21 cellular contexts compared by ENCODE assay signal in the genomic region with DNA sequence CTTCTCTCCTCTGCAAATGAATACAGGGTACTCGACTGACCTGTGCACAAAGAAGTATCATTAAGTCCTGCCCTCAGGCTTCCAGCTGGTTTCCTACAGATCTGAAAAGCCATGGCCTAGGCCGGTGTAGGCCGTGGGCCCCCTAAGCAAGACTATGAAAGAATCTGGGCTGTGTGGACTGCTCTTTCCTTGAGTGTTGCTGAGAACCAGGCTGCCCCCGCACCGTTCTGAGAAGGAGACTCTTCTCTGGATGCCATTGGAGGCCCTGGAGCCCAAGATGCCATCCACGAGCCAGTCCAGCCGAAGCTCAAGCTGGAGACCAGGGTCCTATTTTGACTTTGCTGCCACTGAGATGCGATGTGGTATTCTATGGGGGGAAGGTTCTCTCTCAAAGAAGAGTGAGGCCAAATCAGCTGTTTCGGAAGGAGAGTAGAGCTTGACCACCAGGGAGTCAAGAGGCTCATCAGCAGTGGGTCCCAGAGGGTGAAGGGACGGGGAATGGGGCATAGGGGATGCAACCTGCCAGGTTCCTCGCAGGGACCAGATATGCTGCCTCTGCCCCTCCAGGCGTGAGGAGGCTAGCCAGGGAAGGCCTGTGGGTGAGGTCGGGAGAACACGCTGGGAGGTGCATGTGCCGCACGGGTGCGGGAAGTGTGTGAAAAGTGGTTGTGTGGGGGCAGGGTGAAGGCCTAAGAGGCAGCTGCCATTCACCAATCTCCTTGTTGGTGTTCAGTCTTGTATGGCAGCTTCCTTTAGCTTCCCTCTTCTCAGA.
DNase-seq lines count a peak whose midpoint lies in the region; ATAC-seq and TF ChIP-seq lines count a peak whose summit lies in the region.
"Had no signal": no experiment of that assay in that cellular context is flagged by ENCODE, and none has a peak within 500 bp of the region (broad histone marks: within the 10 kb centered on the region; RNA-seq: fewer than 3 reads in every experiment).

No MANE protein-coding gene starts in this region.

- H3K27ac Mint-ChIP-seq in endodermal cell: no peak overlapping the region
- H3K27ac Mint-ChIP-seq: CD14-positive monocyte, IgD-negative memory B cell had no signal

- peaks cover 4% of the 10 kb centered on the region for H3K4me1 Mint-ChIP-seq in endodermal cell
- H3K4me1 Mint-ChIP-seq: CD14-positive monocyte had no signal

- H3K4me3 ChIP-seq in Peyer's patch (no peak overlapping the region), endodermal cell (ENCODE audit: low read length) (no peak overlapping the region), smooth muscle cell (no peak overlapping the region)

- H3K4me1 ChIP-seq in Peyer's patch: no peaks in the 10 kb centered on the region
- H3K4me1 ChIP-seq in endodermal cell (ENCODE audit: control insufficient read depth, insufficient read depth, low read length): no peaks in the 10 kb centered on the region
- no peaks in the 10 kb centered on the region for H3K4me1 ChIP-seq in smooth muscle cell (ENCODE audit: low read depth)

- no peaks in the 10 kb centered on the region for H3K79me2 ChIP-seq in smooth muscle cell (ENCODE audit: low read depth)

- no peaks in the 10 kb centered on the region for H3K27me3 ChIP-seq in Peyer's patch
- no peaks in the 10 kb centered on the region for H3K27me3 ChIP-seq in endodermal cell (ENCODE audit: control insufficient read depth, insufficient read depth, low read length, poor library complexity, severe bottlenecking)
- peaks cover 15% of the 10 kb centered on the region for H3K27me3 ChIP-seq in smooth muscle cell (ENCODE audit: low read depth)

- H3K36me3 ChIP-seq in Peyer's patch: no peaks in the 10 kb centered on the region
- no peaks in the 10 kb centered on the region for H3K36me3 ChIP-seq in endodermal cell (ENCODE audit: control insufficient read depth, insufficient read depth, low read length)
- H3K36me3 ChIP-seq in smooth muscle cell (ENCODE audit: low read depth): no peaks in the 10 kb centered on the region

- H3K9me3 Mint-ChIP-seq in endodermal cell: no peaks in the 10 kb centered on the region
- H3K9me3 Mint-ChIP-seq: CD14-positive monocyte, H9, IgD-negative memory B cell had no signal

- TF ChIP-seq CTCF in Peyer's patch (IDR thresholded peaks at IDR 0.05) (no peak), endodermal cell (conservative IDR thresholded peaks at IDR 0.05) (no peak), smooth muscle cell (IDR thresholded peaks at IDR 0.05; ENCODE audit: borderline replicate concordance, insufficient read depth, poor library complexity, severe bottlenecking) (no peak)

- H3K27me3 Mint-ChIP-seq in endodermal cell (ENCODE audit: insufficient read depth): peaks cover 26% of the 10 kb centered on the region
- H3K27me3 Mint-ChIP-seq: IgD-negative memory B cell had no signal

- no peaks in the 10 kb centered on the region for H4K20me1 ChIP-seq in smooth muscle cell (ENCODE audit: low read depth)

- no peaks in the 10 kb centered on the region for H3K36me3 Mint-ChIP-seq in endodermal cell (ENCODE audit: low read depth)
- H3K36me3 Mint-ChIP-seq: CD14-positive monocyte, IgD-negative memory B cell had no signal

- 93 to 94% methylated on average over 16 to 17 of the region's 17 CpGs for WGBS in endodermal cell (ENCODE audit: insufficient coverage in 1 of 2, insufficient read length in 1 of 2), 2 experiments
- WGBS in smooth muscle cell (ENCODE audit: low lambda C conversion rate): 83% methylated on average over 17 of the region's 17 CpGs

- TF ChIP-seq POLR2A in Peyer's patch (IDR thresholded peaks at IDR 0.05): no peak

- no peaks in the 10 kb centered on the region for H3F3A ChIP-seq in smooth muscle cell (ENCODE audit: low read depth)

- H3K27ac ChIP-seq in Peyer's patch: no peak overlapping the region
- no peak overlapping the region for H3K27ac ChIP-seq in endodermal cell (ENCODE audit: low read depth, low read length)
- H3K27ac ChIP-seq in smooth muscle cell (ENCODE audit: low read depth): no peak overlapping the region
- H3K27ac ChIP-seq: 22Rv1 had no signal

- peak; percentile 22 for DNase-seq in activated CD8-positive, alpha-beta memory T cell treated with anti-CD3 and anti-CD28 coated beads, Interleukin-2, amount 50 U/mL, for 48 hours
- no peak for DNase-seq in activated CD8-positive, alpha-beta memory T cell treated with anti-CD3 and anti-CD28 coated beads for 24 hours
- DNase-seq in Peyer's patch: peak; percentile 9 to 38 (median 36)
- peak; percentile 27 for DNase-seq in endodermal cell
- peak; percentile 0 for DNase-seq in retina
- DNase-seq in left lobe of liver (ENCODE audit: low spot score): no peak
- no peak for DNase-seq in smooth muscle cell (lab: John Stamatoyannopoulos, UW; ENCODE audit: unreplicated experiment)
- DNase-seq: DMS79, H9, Karpas-422, NCI-H1048, NCI-H1436, NCI-H1930, NCI-H226, NCI-H524, NCI-H82, OCI-M1 had no signal

- H3K4me3 Mint-ChIP-seq in endodermal cell: no peak overlapping the region
- H3K4me3 Mint-ChIP-seq: CD14-positive monocyte, H9, IgD-negative memory B cell had no signal

- no peak overlapping the region for H2AFZ ChIP-seq in smooth muscle cell (ENCODE audit: low read depth)

- ATAC-seq in left lobe of liver (no peak), GM19035 (IDR thresholded peaks at IDR 0.05; ENCODE audit: unreplicated experiment) (no peak)

- no peak overlapping the region for H3K9ac ChIP-seq in endodermal cell (ENCODE audit: extremely low read depth, low read length, poor library complexity, severe bottlenecking)
- H3K9ac ChIP-seq in smooth muscle cell (ENCODE audit: low read depth): no peak overlapping the region

- H3K9me3 ChIP-seq in Peyer's patch: no peaks in the 10 kb centered on the region
- no peaks in the 10 kb centered on the region for H3K9me3 ChIP-seq in endodermal cell (ENCODE audit: control insufficient read depth, low read length)
- H3K9me3 ChIP-seq in smooth muscle cell (replicated peaks; ENCODE audit: low read depth): no peaks in the 10 kb centered on the region

- H3K4me2 ChIP-seq in smooth muscle cell: no peak overlapping the region

Comparison
In these comparisons a context has a peak if more than half of its experiments do, and no peak if none do; other contexts are left out.
1. DNase-seq: peak in activated CD8-positive, alpha-beta memory T cell treated with anti-CD3 and anti-CD28 coated beads, Interleukin-2, amount 50 U/mL, for 48 hours (single experiment), Peyer's patch (3 of 3), endodermal cell (single experiment) and retina (single experiment); none in activated CD8-positive, alpha-beta memory T cell treated with anti-CD3 and anti-CD28 coated beads for 24 hours (single experiment), left lobe of liver (single experiment) and smooth muscle cell (single experiment).